ENCODE assay signal across 15 cellular contexts in the genomic region with DNA sequence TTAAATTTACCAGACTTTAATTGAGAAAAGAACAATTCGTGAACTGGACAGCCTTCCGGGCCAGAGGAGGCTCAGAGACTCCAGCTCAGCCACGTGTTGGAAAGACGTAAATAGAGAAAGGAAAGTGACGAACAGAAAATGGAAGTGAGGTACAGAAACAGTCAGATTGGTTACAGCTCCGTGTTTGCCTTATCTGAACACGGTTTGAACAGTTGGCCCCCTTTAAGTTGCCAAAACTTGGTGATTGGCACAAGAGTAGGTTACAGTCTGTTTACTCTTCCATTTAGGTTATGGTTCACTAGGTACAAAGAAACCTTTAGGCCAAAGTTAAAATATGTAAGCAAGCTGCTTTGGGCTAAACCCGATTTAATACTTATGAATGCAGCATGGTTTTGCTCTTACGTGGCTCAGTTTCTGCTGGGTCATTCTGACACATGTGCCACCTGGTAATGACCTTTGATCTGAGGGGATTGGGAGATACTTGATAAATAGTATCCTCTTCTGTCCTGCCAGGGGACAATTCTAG.
DNase-seq lines count a peak whose midpoint lies in the region; ATAC-seq and TF ChIP-seq lines count a peak whose summit lies in the region.
"Had no signal": no experiment of that assay in that cellular context is flagged by ENCODE, and none has a peak within 500 bp of the region (broad histone marks: within the 10 kb centered on the region; RNA-seq: fewer than 3 reads in every experiment).

No MANE protein-coding gene starts in this region.

- no peak overlapping the region for H3K4me2 ChIP-seq in Karpas-422 (ENCODE audit: low read depth, low read length, poor library complexity, severe bottlenecking)

- H3K4me1 Mint-ChIP-seq in progenitor cell of endocrine pancreas (ENCODE audit: low read depth) (peaks cover 16% of the 10 kb centered on the region), mesothelial cell of epicardium (peaks cover 9% of the 10 kb centered on the region)

- H3K27ac Mint-ChIP-seq in progenitor cell of endocrine pancreas (peak overlapping the region; percentile 57), mesothelial cell of epicardium (no peak overlapping the region)
- H3K27ac Mint-ChIP-seq: brain had no signal

- H3K9me3 ChIP-seq in Karpas-422 (ENCODE audit: low read length) = no peaks in the 10 kb centered on the region
- H3K9me3 ChIP-seq: Peyer's patch had no signal

- peak overlapping the region; percentile 40; the same call in 1 of the 2 replicates for H2AFZ ChIP-seq in Karpas-422 (ENCODE audit: low read length)

- no peaks in the 10 kb centered on the region for H3K9me2 ChIP-seq in Karpas-422 (replicated peaks; ENCODE audit: insufficient read depth, low read length)

- peak; percentile 79 for ATAC-seq in GM18867 (IDR thresholded peaks at IDR 0.05; ENCODE audit: unreplicated experiment)
- ATAC-seq in HG02571 (IDR thresholded peaks at IDR 0.05; ENCODE audit: unreplicated experiment) = peak; percentile 74
- ATAC-seq in HG03039 (IDR thresholded peaks at IDR 0.05; ENCODE audit: unreplicated experiment) = no peak

- no peaks in the 10 kb centered on the region for H4K20me1 ChIP-seq in Karpas-422 (ENCODE audit: insufficient read depth, low read depth, low read length)

- DNase-seq in Karpas-422 (no peak), progenitor cell of endocrine pancreas (ENCODE audit: low spot score, unreplicated experiment) (no peak), mesothelial cell of epicardium (ENCODE audit: low spot score in 2 of 2, unreplicated experiment in 2 of 2) (no peak), cerebellar nuclear complex (lab: John Stamatoyannopoulos, UW) (no peak), NCI-H2081 (lab: John Stamatoyannopoulos, UW) (no peak)
- DNase-seq: activated CD4-positive, alpha-beta T cell treated with anti-CD3 and anti-CD28 coated beads, Interleukin-2, amount 50 U/mL, for 4 hours; foreskin melanocyte; NCI-H345; Peyer's patch; T-helper 1 cell; tibial artery had no signal

- H3K9me3 Mint-ChIP-seq in progenitor cell of endocrine pancreas (ENCODE audit: low read depth) (no peaks in the 10 kb centered on the region), mesothelial cell of epicardium (peaks cover 2% of the 10 kb centered on the region)

- H3K27me3 Mint-ChIP-seq in progenitor cell of endocrine pancreas (peaks cover 10% of the 10 kb centered on the region), mesothelial cell of epicardium (ENCODE audit: low read depth) (no peaks in the 10 kb centered on the region)

- H3K36me3 Mint-ChIP-seq in progenitor cell of endocrine pancreas (ENCODE audit: insufficient read depth) = no peaks in the 10 kb centered on the region
- H3K36me3 Mint-ChIP-seq in mesothelial cell of epicardium = no peaks in the 10 kb centered on the region
- H3K36me3 Mint-ChIP-seq: brain had no signal

- no peak overlapping the region for H3K4me3 ChIP-seq in Karpas-422 (ENCODE audit: low read length)
- H3K4me3 ChIP-seq: Peyer's patch, tibial artery had no signal

- H3K27ac ChIP-seq in Karpas-422 (ENCODE audit: low read length) = no peak overlapping the region
- H3K27ac ChIP-seq: Peyer's patch, tibial artery had no signal

- H3K4me3 Mint-ChIP-seq in progenitor cell of endocrine pancreas (ENCODE audit: low read depth) (no peak overlapping the region), mesothelial cell of epicardium (no peak overlapping the region)
- H3K4me3 Mint-ChIP-seq: brain had no signal

- H3K79me2 ChIP-seq in Karpas-422 (ENCODE audit: low read length) = no peaks in the 10 kb centered on the region

- H3K27me3 ChIP-seq in Karpas-422 (ENCODE audit: low read length) = no peaks in the 10 kb centered on the region
- H3K27me3 ChIP-seq: Peyer's patch, tibial artery had no signal

- no peaks in the 10 kb centered on the region for H3K4me1 ChIP-seq in Karpas-422 (ENCODE audit: low read length)
- H3K4me1 ChIP-seq: Peyer's patch, tibial artery had no signal

- no peak for TF ChIP-seq CTCF in progenitor cell of endocrine pancreas (IDR thresholded peaks at IDR 0.05; ENCODE audit: unreplicated experiment)
- no peak for TF ChIP-seq CTCF in mesothelial cell of epicardium (IDR thresholded peaks at IDR 0.05; ENCODE audit: unreplicated experiment)

- H3K9ac ChIP-seq in Karpas-422 (ENCODE audit: low read length) = no peak overlapping the region

- H3K36me3 ChIP-seq in Karpas-422 (ENCODE audit: insufficient read depth, low read length) = no peaks in the 10 kb centered on the region
- H3K36me3 ChIP-seq: Peyer's patch, tibial artery had no signal
